In genomic region chr6:87068804-87069203, GRCh38 we compare ENCODE assay signal across 1 cellular context.
TF ChIP-seq lines count a peak whose summit lies in the region.

No MANE protein-coding gene starts in this region.

TF ChIP-seq in H1, 55 proteins besides CTCF, POLR2A, EP300 and RAD21:
- TF ChIP-seq CREB1 (IDR thresholded peaks at IDR 0.05) (no peak), CEBPB (IDR thresholded peaks at IDR 0.05; ENCODE audit: low read depth, low read length) (peak; percentile 65), SP4 (IDR thresholded peaks at IDR 0.05; ENCODE audit: low read length) (no peak)
